In the genomic region with DNA sequence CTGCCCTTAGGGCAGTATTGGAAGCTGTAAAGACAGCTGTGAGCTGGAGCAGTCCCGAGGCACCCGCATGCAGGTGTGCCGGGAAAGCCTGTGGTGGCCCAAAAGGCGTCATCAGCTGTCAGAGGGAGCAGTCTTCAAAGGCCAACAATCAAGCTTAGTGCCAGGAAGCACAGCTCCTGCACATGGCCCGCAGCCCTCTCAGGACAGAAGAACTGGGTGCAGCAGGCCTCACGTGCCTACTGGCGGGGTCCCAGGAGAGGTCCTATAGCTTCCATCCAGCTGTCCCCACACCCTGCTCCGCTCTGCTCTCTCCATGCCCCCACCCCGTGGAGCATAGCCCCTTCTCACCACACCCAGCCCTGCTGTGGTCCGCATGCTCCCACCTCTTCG, we compare ENCODE assay signal across 12 cellular contexts.
DNase-seq lines count a peak whose midpoint lies in the region; ATAC-seq and TF ChIP-seq lines count a peak whose summit lies in the region.
"Had no signal": no experiment of that assay in that cellular context is flagged by ENCODE, and none has a peak within 500 bp of the region (broad histone marks: within the 10 kb centered on the region; RNA-seq: fewer than 3 reads in every experiment).

No MANE protein-coding gene starts in this region.

- DNase-seq in SHP77 treated with DMSO at 0.1 percent for 48 hours (lab: John Stamatoyannopoulos, UW) = peak; percentile 13
- peak; percentile 39 for DNase-seq in activated naive CD8-positive, alpha-beta T cell treated with anti-CD3 and anti-CD28 coated beads, Interleukin-2, amount 10 ng/mL, durations not matched to agents 7 days and 5 days
- peak; percentile 29 for DNase-seq in stimulated activated CD4-positive, alpha-beta T cell treated with anti-CD3 and anti-CD28 coated beads, Interleukin-4, amount 100 ng/mL, for 24 hours
- DNase-seq in nephron progenitor cell = no peak
- no peak for DNase-seq in endothelial cell (ENCODE audit: low spot score)
- no peak for DNase-seq in activated CD4-positive, alpha-beta memory T cell treated with anti-CD3 and anti-CD28 coated beads for 36 hours
- DNase-seq: Calu3, dermis blood vessel endothelial cell, midbrain, NCI-H2029 treated with DMSO at 0.1 percent for 48 hours, OCI-M1 had no signal

- ATAC-seq in HG02798 (IDR thresholded peaks at IDR 0.05; ENCODE audit: poor library complexity, unreplicated experiment) = peak; percentile 29
- ATAC-seq in activated naive CD8-positive, alpha-beta T cell treated with anti-CD3 and anti-CD28 coated beads, Interleukin-2, amount 10 ng/mL, durations not matched to agents 7 days and 5 days (ENCODE audit: low read depth) = peak; percentile 10

- intact Hi-C loops in activated CD4-positive, alpha-beta memory T cell treated with anti-CD3 and anti-CD28 coated beads for 36 hours (cut with micrococcal nuclease) = loop anchor here (10.0 kb wide), 2 partner anchors 577 to 607 kb away; a partner anchor contains a TSS

- no peak overlapping the region for H3K27ac Mint-ChIP-seq in activated naive CD8-positive, alpha-beta T cell treated with anti-CD3 and anti-CD28 coated beads, Interleukin-2, amount 10 ng/mL, durations not matched to agents 7 days and 5 days
- H3K27ac Mint-ChIP-seq in nephron progenitor cell (no peak overlapping the region), endothelial cell (ENCODE audit: unreplicated experiment) (no peak overlapping the region)
- H3K27ac Mint-ChIP-seq in activated CD4-positive, alpha-beta memory T cell treated with anti-CD3 and anti-CD28 coated beads for 36 hours = no peak overlapping the region

- CTCF ChIA-PET in activated CD4-positive, alpha-beta memory T cell treated with anti-CD3 and anti-CD28 coated beads for 36 hours (lab: Charles Lee) = interaction anchor here (0.7 to 8.9 kb wide), 3 partner anchors 15 to 265 kb away, joined by 3 to 110 read pairs (median 50); no protein-coding TSS in a partner anchor

- TF ChIP-seq CTCF in nephron progenitor cell (IDR thresholded peaks at IDR 0.05) (no peak), endothelial cell (IDR thresholded peaks at IDR 0.05; ENCODE audit: unreplicated experiment) (no peak)

- H3K27me3 Mint-ChIP-seq in activated naive CD8-positive, alpha-beta T cell treated with anti-CD3 and anti-CD28 coated beads, Interleukin-2, amount 10 ng/mL, durations not matched to agents 7 days and 5 days = peaks cover 11% of the 10 kb centered on the region
- H3K27me3 Mint-ChIP-seq in nephron progenitor cell (ENCODE audit: low read depth, poor library complexity) (no peaks in the 10 kb centered on the region), endothelial cell (ENCODE audit: unreplicated experiment) (peaks cover 4% of the 10 kb centered on the region)
- no peaks in the 10 kb centered on the region for H3K27me3 Mint-ChIP-seq in activated CD4-positive, alpha-beta memory T cell treated with anti-CD3 and anti-CD28 coated beads for 36 hours

- POLR2A ChIA-PET in activated naive CD8-positive, alpha-beta T cell treated with anti-CD3 and anti-CD28 coated beads, Interleukin-2, amount 10 ng/mL, durations not matched to agents 7 days and 5 days (lab: Charles Lee) = interaction anchor here (0.7 to 1.2 kb wide), 2 partner anchors 23 to 29 kb away, joined by 3 to 5 read pairs; no protein-coding TSS in a partner anchor
- POLR2A ChIA-PET in activated CD4-positive, alpha-beta memory T cell treated with anti-CD3 and anti-CD28 coated beads for 36 hours (lab: Charles Lee) = no interaction called here

- no peak overlapping the region for H3K4me3 Mint-ChIP-seq in activated naive CD8-positive, alpha-beta T cell treated with anti-CD3 and anti-CD28 coated beads, Interleukin-2, amount 10 ng/mL, durations not matched to agents 7 days and 5 days
- H3K4me3 Mint-ChIP-seq in nephron progenitor cell = no peak overlapping the region
- no peak overlapping the region for H3K4me3 Mint-ChIP-seq in endothelial cell (ENCODE audit: unreplicated experiment)
- H3K4me3 Mint-ChIP-seq in activated CD4-positive, alpha-beta memory T cell treated with anti-CD3 and anti-CD28 coated beads for 36 hours = no peak overlapping the region

- H3K9me3 Mint-ChIP-seq in activated naive CD8-positive, alpha-beta T cell treated with anti-CD3 and anti-CD28 coated beads, Interleukin-2, amount 10 ng/mL, durations not matched to agents 7 days and 5 days = peaks cover 1% of the 10 kb centered on the region
- H3K9me3 Mint-ChIP-seq in nephron progenitor cell (peaks cover 3% of the 10 kb centered on the region), endothelial cell (ENCODE audit: unreplicated experiment) (no peaks in the 10 kb centered on the region)
- H3K9me3 Mint-ChIP-seq in activated CD4-positive, alpha-beta memory T cell treated with anti-CD3 and anti-CD28 coated beads for 36 hours = no peaks in the 10 kb centered on the region

- peaks cover 6% of the 10 kb centered on the region for H3K4me1 Mint-ChIP-seq in activated naive CD8-positive, alpha-beta T cell treated with anti-CD3 and anti-CD28 coated beads, Interleukin-2, amount 10 ng/mL, durations not matched to agents 7 days and 5 days
- H3K4me1 Mint-ChIP-seq in nephron progenitor cell (peaks cover 4% of the 10 kb centered on the region), endothelial cell (ENCODE audit: unreplicated experiment) (no peaks in the 10 kb centered on the region)
- H3K4me1 Mint-ChIP-seq in activated CD4-positive, alpha-beta memory T cell treated with anti-CD3 and anti-CD28 coated beads for 36 hours (ENCODE audit: low read depth) = peaks cover 11% of the 10 kb centered on the region

- no peaks in the 10 kb centered on the region for H3K36me3 Mint-ChIP-seq in activated naive CD8-positive, alpha-beta T cell treated with anti-CD3 and anti-CD28 coated beads, Interleukin-2, amount 10 ng/mL, durations not matched to agents 7 days and 5 days
- H3K36me3 Mint-ChIP-seq in nephron progenitor cell (ENCODE audit: low read depth) (no peaks in the 10 kb centered on the region), endothelial cell (ENCODE audit: low read depth, unreplicated experiment) (no peaks in the 10 kb centered on the region)
- no peaks in the 10 kb centered on the region for H3K36me3 Mint-ChIP-seq in activated CD4-positive, alpha-beta memory T cell treated with anti-CD3 and anti-CD28 coated beads for 36 hours

Comparison
In these comparisons a context has a peak if more than half of its experiments do, and no peak if none do; other contexts are left out.
1. DNase-seq: peak in SHP77 treated with DMSO at 0.1 percent for 48 hours (single experiment), activated naive CD8-positive, alpha-beta T cell treated with anti-CD3 and anti-CD28 coated beads, Interleukin-2, amount 10 ng/mL, durations not matched to agents 7 days and 5 days (single experiment) and stimulated activated CD4-positive, alpha-beta T cell treated with anti-CD3 and anti-CD28 coated beads, Interleukin-4, amount 100 ng/mL, for 24 hours (single experiment); none in nephron progenitor cell (single experiment), endothelial cell (single experiment) and activated CD4-positive, alpha-beta memory T cell treated with anti-CD3 and anti-CD28 coated beads for 36 hours (single experiment).